8 cellular contexts compared by ENCODE assay signal in the genomic region with DNA sequence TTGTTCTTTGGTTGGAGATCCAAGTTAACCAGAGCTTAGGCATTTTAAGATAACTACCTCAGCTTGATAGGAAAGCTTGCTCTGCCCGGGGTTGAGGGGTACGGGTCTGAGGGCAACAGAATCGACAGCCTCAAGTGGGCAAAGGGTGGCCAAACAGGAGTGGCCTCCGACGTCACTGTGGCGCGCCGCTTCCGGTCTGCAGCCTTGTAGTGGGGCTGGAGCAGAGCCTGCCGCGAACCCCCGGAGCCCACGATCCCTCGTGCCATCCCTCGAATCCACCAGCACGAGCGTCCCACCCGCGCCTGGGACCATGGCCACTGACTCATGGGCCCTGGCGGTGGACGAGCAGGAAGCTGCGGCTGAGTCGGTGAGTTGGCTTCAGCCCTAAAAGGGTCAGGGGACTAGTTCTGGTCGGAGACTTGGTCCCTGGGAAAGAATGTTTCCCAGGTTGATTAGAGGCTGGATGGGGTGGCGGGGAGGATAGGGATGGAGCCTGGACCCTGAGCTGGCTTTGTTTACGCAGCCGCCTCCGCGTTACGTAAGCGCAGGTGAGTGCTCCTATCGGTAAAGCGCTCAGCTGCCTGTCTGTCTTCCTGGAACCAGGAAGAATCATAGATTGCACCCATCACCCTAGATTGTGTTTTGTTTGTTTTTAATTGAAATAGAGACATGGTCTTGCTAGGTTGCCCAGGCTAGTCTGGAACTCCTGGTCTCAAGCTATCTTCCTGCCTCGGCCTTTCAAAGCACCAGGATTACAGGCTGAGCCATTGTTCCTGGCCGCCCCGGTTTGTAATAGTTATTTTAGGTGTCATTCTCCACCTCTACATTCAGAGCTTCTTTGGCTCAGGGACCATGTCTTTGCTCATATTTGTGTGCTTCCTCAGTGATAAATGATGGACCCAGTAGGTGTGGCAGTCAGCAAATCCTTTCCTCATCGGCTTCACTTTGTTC. TPM values are rescaled to one million over a fixed set of nuclear protein-coding genes. Genes with fewer than 3 reads are reported as not detected.
DNase-seq lines count a peak whose midpoint lies in the region; ATAC-seq and TF ChIP-seq lines count a peak whose summit lies in the region.

A gene (plus strand): TSS at position 199 of the 951 bp plus-strand sequence. CDS start 112 bp downstream, at position 311.

- H3K27ac ChIP-seq in A673 (ENCODE audit: low read depth, low read length, poor library complexity, severe bottlenecking), result peak within 1 kb of the TSS; percentile 81
- peak within 1 kb of the TSS; percentile 92 for H3K27ac ChIP-seq in effector memory CD4-positive, alpha-beta T cell (ENCODE audit: insufficient read depth, low read length, poor library complexity, severe bottlenecking)
- peak within 1 kb of the TSS; percentile 95 to 98 for H3K27ac ChIP-seq in lung (ENCODE audit: low read depth in 1 of 2, low read length in 1 of 2)

- TF ChIP-seq CTCF in A673 (conservative IDR thresholded peaks at IDR 0.05; ENCODE audit: low read depth, low read length) (no peak), lung (IDR thresholded peaks at IDR 0.05; ENCODE audit: control extremely low read depth, extremely low read depth) (no peak)

- 1% methylated on average over 37 of the region's 37 CpGs for WGBS in lung, 2 donors

- CTCF ChIA-PET in A673 (lab: Charles Lee), result no interaction called here

- DNase-seq in A673 (ENCODE audit: low spot score) (peak; percentile 60), NCI-H69 (lab: John Stamatoyannopoulos, UW) (peak; percentile 80), lung (ENCODE audit: low spot score) (peak; percentile 80)
- DNase-seq in activated CD8-positive, alpha-beta memory T cell treated with anti-CD3 and anti-CD28 coated beads for 1 hour (ENCODE audit: extremely low read depth in 1 of 2, low read depth in 1 of 2), result peak; percentile 10 to 28
- DNase-seq in effector memory CD4-positive, alpha-beta T cell, result peak; percentile 27 to 42 (median 28)
- peak in 2 of 3 experiments; percentile 31 to 61 for DNase-seq in stimulated activated CD4-positive, alpha-beta T cell treated with anti-CD3 and anti-CD28 coated beads, TNF-alpha, amount 100 ng/mL, for 24 hours (ENCODE audit: low read depth in 3 of 3)

- H3K4me1 ChIP-seq in A673 (ENCODE audit: insufficient read depth, low read length, poor library complexity, severe bottlenecking) (peaks cover 4% of the 10 kb centered on the region), lung (ENCODE audit: control insufficient read depth in 2 of 2, insufficient read depth in 2 of 2, low read length in 2 of 2) (peaks cover 0 to 2% of the 10 kb centered on the region in 2 donors)
- H3K4me1 ChIP-seq in effector memory CD4-positive, alpha-beta T cell (ENCODE audit: control insufficient read depth, insufficient read depth, low read length, poor library complexity, severe bottlenecking), result peaks cover 11% of the 10 kb centered on the region

- H3K9me3 ChIP-seq in A673 (ENCODE audit: low read depth, low read length, poor library complexity, severe bottlenecking), result peaks cover 8% of the 10 kb centered on the region
- no peaks in the 10 kb centered on the region for H3K9me3 ChIP-seq in effector memory CD4-positive, alpha-beta T cell (ENCODE audit: control insufficient read depth, low read length)
- no peaks in the 10 kb centered on the region for H3K9me3 ChIP-seq in lung (ENCODE audit: control insufficient read depth in 2 of 2, insufficient read depth in 1 of 2, low read length in 1 of 2)

- POLR2A ChIA-PET in A673 (lab: Charles Lee; ENCODE audit: low non-redundant PET), result interaction anchor here (0.5 to 1.0 kb wide), 2 partner anchors 10 to 45 kb away, joined by 3 read pairs; a partner anchor contains a TSS

- H3K27me3 ChIP-seq in A673 (replicated peaks; ENCODE audit: insufficient read depth, low read depth, low read length, poor library complexity) (no peaks in the 10 kb centered on the region), lung (ENCODE audit: control insufficient read depth, insufficient read depth) (no peaks in the 10 kb centered on the region)
- no peaks in the 10 kb centered on the region for H3K27me3 ChIP-seq in effector memory CD4-positive, alpha-beta T cell (replicated peaks; ENCODE audit: control insufficient read depth, insufficient read depth, low read length, poor library complexity, severe bottlenecking)

- H3K4me3 ChIP-seq in A673 (ENCODE audit: low read depth, low read length, poor library complexity, severe bottlenecking), result peak within 1 kb of the TSS; percentile 78
- peak within 1 kb of the TSS; percentile 76 for H3K4me3 ChIP-seq in effector memory CD4-positive, alpha-beta T cell (ENCODE audit: insufficient read depth, low read depth, low read length, poor library complexity, severe bottlenecking)
- peak within 1 kb of the TSS; percentile 86 for H3K4me3 ChIP-seq in lung

- TSS peak; percentile 53 for BruUV-seq in A673 (replicated peaks; lab: Mats Ljungman, UMichigan)

- ATAC-seq in GM18909 (IDR thresholded peaks at IDR 0.05; ENCODE audit: poor library complexity, unreplicated experiment), result peak; percentile 83
- ATAC-seq in HG03432 (IDR thresholded peaks at IDR 0.05; ENCODE audit: unreplicated experiment), result peak; percentile 92
- ATAC-seq in lung (ENCODE audit: insufficient read depth, low FRiP score), result peak; percentile 90

- H3K36me3 ChIP-seq in A673 (ENCODE audit: insufficient read depth, low read length, poor library complexity, severe bottlenecking) (no peaks in the 10 kb centered on the region), lung (ENCODE audit: control insufficient read depth in 2 of 2, insufficient read depth in 2 of 2, low read length in 2 of 2) (no peaks in the 10 kb centered on the region)
- H3K36me3 ChIP-seq in effector memory CD4-positive, alpha-beta T cell (ENCODE audit: control insufficient read depth, insufficient read depth, low read length), result no peaks in the 10 kb centered on the region

- intact Hi-C loops in A673 (cut with micrococcal nuclease; ENCODE audit: unreplicated experiment), result no loop called here

RNA-seq across cellular contexts. Expression of the gene that starts here (rescaled TPM):
- total RNA-seq in A673 (2021) (37.6 and 41.8 TPM in 2 replicates), lung (10 to 100 TPM; 27.1 to 27.2 TPM)
- polyA plus RNA-seq in lung, result 10 to 100 TPM; 23.2 to 32.7 TPM

Comparison
In these comparisons a context has a peak if more than half of its experiments do, and no peak if none do; other contexts are left out.
1. Peak in every context shown above with its lines: DNase-seq, ATAC-seq, H3K4me3 ChIP-seq and H3K27ac ChIP-seq.
2. DNase-seq: peak in every context shown above with its lines; median percentile 80 in NCI-H69; 80 in lung; 60 in A673; 46 in stimulated activated CD4-positive, alpha-beta T cell treated with anti-CD3 and anti-CD28 coated beads, TNF-alpha, amount 100 ng/mL, for 24 hours; 28 in effector memory CD4-positive, alpha-beta T cell; 19 in activated CD8-positive, alpha-beta memory T cell treated with anti-CD3 and anti-CD28 coated beads for 1 hour.